Comparison of ENCODE assay signal across 1 cellular context in the genomic region with DNA sequence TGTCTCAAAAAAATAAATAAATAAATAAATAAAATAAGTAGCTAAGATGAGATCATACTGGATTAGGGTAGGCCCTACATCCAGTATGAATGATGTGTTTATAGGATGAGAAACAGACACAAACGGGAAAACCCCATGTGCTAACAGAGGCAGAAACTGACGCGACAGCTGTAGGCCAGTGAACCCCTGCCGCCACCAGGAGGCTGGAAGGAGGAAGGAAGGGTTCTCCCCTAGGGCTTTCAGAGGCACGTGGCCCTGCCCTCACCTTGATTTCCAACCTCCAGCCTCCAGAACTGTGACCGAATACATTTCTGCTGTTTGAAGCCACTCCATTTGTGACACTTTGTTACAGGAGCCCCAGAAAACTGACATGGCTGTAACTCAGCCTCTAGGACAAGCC.
TF ChIP-seq lines count a peak whose summit lies in the region.

No MANE protein-coding gene starts in this region.

TF ChIP-seq in HCT116, 20 proteins besides CTCF, POLR2A, EP300 and RAD21 (continued from another document):
- TF ChIP-seq, protein P1, sequence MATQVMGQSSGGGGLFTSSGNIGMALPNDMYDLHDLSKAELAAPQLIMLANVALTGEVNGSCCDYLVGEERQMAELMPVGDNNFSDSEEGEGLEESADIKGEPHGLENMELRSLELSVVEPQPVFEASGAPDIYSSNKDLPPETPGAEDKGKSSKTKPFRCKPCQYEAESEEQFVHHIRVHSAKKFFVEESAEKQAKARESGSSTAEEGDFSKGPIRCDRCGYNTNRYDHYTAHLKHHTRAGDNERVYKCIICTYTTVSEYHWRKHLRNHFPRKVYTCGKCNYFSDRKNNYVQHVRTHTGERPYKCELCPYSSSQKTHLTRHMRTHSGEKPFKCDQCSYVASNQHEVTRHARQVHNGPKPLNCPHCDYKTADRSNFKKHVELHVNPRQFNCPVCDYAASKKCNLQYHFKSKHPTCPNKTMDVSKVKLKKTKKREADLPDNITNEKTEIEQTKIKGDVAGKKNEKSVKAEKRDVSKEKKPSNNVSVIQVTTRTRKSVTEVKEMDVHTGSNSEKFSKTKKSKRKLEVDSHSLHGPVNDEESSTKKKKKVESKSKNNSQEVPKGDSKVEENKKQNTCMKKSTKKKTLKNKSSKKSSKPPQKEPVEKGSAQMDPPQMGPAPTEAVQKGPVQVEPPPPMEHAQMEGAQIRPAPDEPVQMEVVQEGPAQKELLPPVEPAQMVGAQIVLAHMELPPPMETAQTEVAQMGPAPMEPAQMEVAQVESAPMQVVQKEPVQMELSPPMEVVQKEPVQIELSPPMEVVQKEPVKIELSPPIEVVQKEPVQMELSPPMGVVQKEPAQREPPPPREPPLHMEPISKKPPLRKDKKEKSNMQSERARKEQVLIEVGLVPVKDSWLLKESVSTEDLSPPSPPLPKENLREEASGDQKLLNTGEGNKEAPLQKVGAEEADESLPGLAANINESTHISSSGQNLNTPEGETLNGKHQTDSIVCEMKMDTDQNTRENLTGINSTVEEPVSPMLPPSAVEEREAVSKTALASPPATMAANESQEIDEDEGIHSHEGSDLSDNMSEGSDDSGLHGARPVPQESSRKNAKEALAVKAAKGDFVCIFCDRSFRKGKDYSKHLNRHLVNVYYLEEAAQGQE (IDR thresholded peaks at IDR 0.05; ENCODE audit: low read depth): no peak
- TF ChIP-seq YY1 (IDR thresholded peaks at IDR 0.05; ENCODE audit: extremely low read depth, insufficient replicate concordance, low read depth, low read length) (no peak), ZFX (IDR thresholded peaks at IDR 0.05) (no peak), CEBPB (IDR thresholded peaks at IDR 0.05; ENCODE audit: low read depth) (no peak), ELF1 (IDR thresholded peaks at IDR 0.05; ENCODE audit: borderline replicate concordance, low read depth) (no peak), SIN3A (IDR thresholded peaks at IDR 0.05; ENCODE audit: low read depth) (no peak), FOSL1 (IDR thresholded peaks at IDR 0.05; ENCODE audit: low read depth) (no peak), POLR2AphosphoS5 (IDR thresholded peaks at IDR 0.05; ENCODE audit: low read depth, low read length) (no peak), EGR1 (IDR thresholded peaks at IDR 0.05; ENCODE audit: low read depth) (no peak), SRF (IDR thresholded peaks at IDR 0.05; ENCODE audit: low read depth) (no peak)
- TF ChIP-seq, protein P2, sequence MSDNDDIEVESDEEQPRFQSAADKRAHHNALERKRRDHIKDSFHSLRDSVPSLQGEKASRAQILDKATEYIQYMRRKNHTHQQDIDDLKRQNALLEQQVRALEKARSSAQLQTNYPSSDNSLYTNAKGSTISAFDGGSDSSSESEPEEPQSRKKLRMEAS (IDR thresholded peaks at IDR 0.05): no peak
- TF ChIP-seq, protein P3, sequence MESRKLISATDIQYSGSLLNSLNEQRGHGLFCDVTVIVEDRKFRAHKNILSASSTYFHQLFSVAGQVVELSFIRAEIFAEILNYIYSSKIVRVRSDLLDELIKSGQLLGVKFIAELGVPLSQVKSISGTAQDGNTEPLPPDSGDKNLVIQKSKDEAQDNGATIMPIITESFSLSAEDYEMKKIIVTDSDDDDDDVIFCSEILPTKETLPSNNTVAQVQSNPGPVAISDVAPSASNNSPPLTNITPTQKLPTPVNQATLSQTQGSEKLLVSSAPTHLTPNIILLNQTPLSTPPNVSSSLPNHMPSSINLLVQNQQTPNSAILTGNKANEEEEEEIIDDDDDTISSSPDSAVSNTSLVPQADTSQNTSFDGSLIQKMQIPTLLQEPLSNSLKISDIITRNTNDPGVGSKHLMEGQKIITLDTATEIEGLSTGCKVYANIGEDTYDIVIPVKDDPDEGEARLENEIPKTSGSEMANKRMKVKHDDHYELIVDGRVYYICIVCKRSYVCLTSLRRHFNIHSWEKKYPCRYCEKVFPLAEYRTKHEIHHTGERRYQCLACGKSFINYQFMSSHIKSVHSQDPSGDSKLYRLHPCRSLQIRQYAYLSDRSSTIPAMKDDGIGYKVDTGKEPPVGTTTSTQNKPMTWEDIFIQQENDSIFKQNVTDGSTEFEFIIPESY (IDR thresholded peaks at IDR 0.05; ENCODE audit: extremely low read depth, insufficient replicate concordance, low read length): no peak
